Comparison of ENCODE assay signal across 16 cellular contexts in the genomic region with DNA sequence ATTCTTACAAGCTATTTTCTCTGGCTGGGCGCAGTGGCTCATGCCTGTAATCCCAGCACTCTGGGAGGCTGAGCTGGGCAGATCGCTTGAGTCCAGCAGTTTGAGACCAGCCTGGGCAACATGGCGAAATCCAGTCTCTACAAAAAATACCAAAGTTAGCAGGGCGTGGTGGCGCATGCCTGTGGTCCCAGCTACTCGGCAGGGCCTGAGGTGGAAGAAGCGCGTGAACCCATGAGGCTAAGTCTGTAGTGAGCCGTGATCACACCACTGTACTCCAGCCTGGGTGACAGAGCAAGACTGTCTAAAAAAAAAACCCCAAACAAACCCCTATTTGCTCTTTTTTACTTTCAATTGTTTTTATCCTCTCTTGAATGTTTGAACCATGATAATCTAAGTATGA. TPM values are rescaled to one million over a fixed set of nuclear protein-coding genes. Genes with fewer than 3 reads are reported as not detected.
DNase-seq lines count a peak whose midpoint lies in the region; ATAC-seq, FAIRE-seq and TF ChIP-seq lines count a peak whose summit lies in the region.
"Had no signal": no experiment of that assay in that cellular context is flagged by ENCODE, and none has a peak within 500 bp of the region (broad histone marks: within the 10 kb centered on the region; RNA-seq: fewer than 3 reads in every experiment).

No MANE protein-coding gene starts in this region.

- RAD21 ChIA-PET in HCT116 (lab: Charles Lee; ENCODE audit: low non-redundant PET in 1 of 2, low total read pairs in 2 of 2, uncharacterized antibody in 2 of 2, unreplicated experiment in 2 of 2), result no interaction called here

- H3K18ac ChIP-seq in mesendoderm (ENCODE audit: low read length), result no peak overlapping the region

- peaks cover 0 to 26% of the 10 kb centered on the region in 2 experiments; a peak in 3 of 4 replicates for H3K36me3 ChIP-seq in HCT116 (ENCODE audit: control insufficient read depth in 1 of 2, insufficient read depth in 2 of 2, low read length in 2 of 2)
- H3K36me3 ChIP-seq in astrocyte (ENCODE audit: insufficient read depth, low read length), result peaks cover 27% of the 10 kb centered on the region
- peaks cover 2% of the 10 kb centered on the region for H3K36me3 ChIP-seq in mesendoderm (ENCODE audit: control insufficient read depth, insufficient read depth, low read length)

- no CpG with 5 or more reads among the region's 9 CpGs for WGBS in mesendoderm (ENCODE audit: extremely low coverage, insufficient coverage, low lambda C conversion rate)

- no peak overlapping the region for H2BK5ac ChIP-seq in mesendoderm (ENCODE audit: low read length)

- BruUV-seq in HCT116 (replicated peaks; lab: Mats Ljungman, UMichigan), result no TSS peak

- H3K9me3 ChIP-seq in HCT116 (ENCODE audit: control insufficient read depth in 1 of 2, insufficient read depth in 1 of 2, low read depth in 1 of 2, low read length in 2 of 2) (no peaks in the 10 kb centered on the region), astrocyte (ENCODE audit: insufficient read depth, low read depth, low read length) (no peaks in the 10 kb centered on the region)
- H3K9me3 ChIP-seq: HAP-1 had no signal

- peaks cover 2% of the 10 kb centered on the region for H3K79me1 ChIP-seq in mesendoderm (ENCODE audit: low read length)

- H3K23ac ChIP-seq in mesendoderm (ENCODE audit: low read length), result no peak overlapping the region

- intact Hi-C loops in HCT116 (cut with micrococcal nuclease), result loop anchor here (5.0 kb wide), 1 partner anchor 195 kb away; no protein-coding TSS in a partner anchor

- ATAC-seq in HCT116 (peak; percentile 45; the same call in 1 of the 2 replicates), GM19397 (IDR thresholded peaks at IDR 0.05; ENCODE audit: unreplicated experiment) (no peak)
- ATAC-seq: CD8-positive, alpha-beta T cell had no signal

- H2BK120ac ChIP-seq in mesendoderm (ENCODE audit: low read depth, low read length), result no peak overlapping the region

- peak overlapping the region; percentile 59 for H3K27ac Mint-ChIP-seq in astrocyte (ENCODE audit: unreplicated experiment)
- no peak overlapping the region for H3K27ac Mint-ChIP-seq in activated T-cell treated with anti-CD3 and anti-CD28 coated beads, Interleukin-2, amount 50 U/mL, for 24 hours
- H3K27ac Mint-ChIP-seq: CD8-positive, alpha-beta T cell had no signal

- H4K8ac ChIP-seq in mesendoderm (ENCODE audit: low read depth, low read length), result no peak overlapping the region

- H2BK15ac ChIP-seq in mesendoderm (replicated peaks; ENCODE audit: low read depth), result no peak overlapping the region

- H3K27me3 ChIP-seq in HCT116 (ENCODE audit: insufficient read depth, low read length) (no peaks in the 10 kb centered on the region), astrocyte (ENCODE audit: insufficient read depth, low read length) (no peaks in the 10 kb centered on the region), mesendoderm (ENCODE audit: insufficient read depth, low read length, poor library complexity) (no peaks in the 10 kb centered on the region)

- DNase-seq in HCT116 (ENCODE audit: low read depth, low spot score) (no peak), astrocyte (ENCODE audit: low read depth) (no peak), mesendoderm (peak; percentile 36), putamen (ENCODE audit: low spot score) (no peak), frontal cortex (ENCODE audit: low spot score in 2 of 2) (no peak)
- DNase-seq in activated T-cell treated with anti-CD3 and anti-CD28 coated beads, Interleukin-2, amount 50 U/mL, for 24 hours, result no peak
- DNase-seq: CD8-positive, alpha-beta T cell; DND-41; KBM-7; NCI-H1105; NCI-H187; NCI-H446 had no signal

- H3K9ac ChIP-seq in HCT116 (ENCODE audit: low read length) (no peak overlapping the region), astrocyte (ENCODE audit: low read length) (no peak overlapping the region), mesendoderm (ENCODE audit: low read length) (no peak overlapping the region)

- CTCF ChIA-PET in HCT116 (lab: Charles Lee), result interaction anchor here (1.4 kb wide), 1 partner anchor 107 kb away, joined by 6 read pairs; no protein-coding TSS in a partner anchor

- no peak overlapping the region for H3K4ac ChIP-seq in mesendoderm (ENCODE audit: low read depth, low read length)

- H2AFZ ChIP-seq in HCT116 (ENCODE audit: low read depth, low read length, poor library complexity, severe bottlenecking) (no peak overlapping the region), astrocyte (ENCODE audit: low read depth, low read length) (no peak overlapping the region)

- H3K9me3 Mint-ChIP-seq in astrocyte (ENCODE audit: unreplicated experiment), result peaks cover 3% of the 10 kb centered on the region
- H3K9me3 Mint-ChIP-seq in activated T-cell treated with anti-CD3 and anti-CD28 coated beads, Interleukin-2, amount 50 U/mL, for 24 hours, result peaks cover 2% of the 10 kb centered on the region

- H3K4me2 ChIP-seq in HCT116 (ENCODE audit: low read length), result no peak overlapping the region
- H3K4me2 ChIP-seq in astrocyte (ENCODE audit: low read length), result no peak overlapping the region
- no peak overlapping the region for H3K4me2 ChIP-seq in mesendoderm (ENCODE audit: low read length)

- H3K9me2 ChIP-seq in HCT116 (ENCODE audit: insufficient read depth), result no peaks in the 10 kb centered on the region

- H3K4me3 Mint-ChIP-seq in astrocyte (ENCODE audit: unreplicated experiment), result no peak overlapping the region
- no peak overlapping the region for H3K4me3 Mint-ChIP-seq in activated T-cell treated with anti-CD3 and anti-CD28 coated beads, Interleukin-2, amount 50 U/mL, for 24 hours
- H3K4me3 Mint-ChIP-seq: CD8-positive, alpha-beta T cell had no signal

- H3K56ac ChIP-seq in mesendoderm (ENCODE audit: low read length), result peak overlapping the region; percentile 11

- peaks cover 17% of the 10 kb centered on the region for H3K36me3 Mint-ChIP-seq in astrocyte (ENCODE audit: low read depth, unreplicated experiment)
- peaks cover 70% of the 10 kb centered on the region for H3K36me3 Mint-ChIP-seq in activated T-cell treated with anti-CD3 and anti-CD28 coated beads, Interleukin-2, amount 50 U/mL, for 24 hours (ENCODE audit: low read depth)

- peaks cover 17% of the 10 kb centered on the region; the same call in 1 of the 2 replicates for H3K79me2 ChIP-seq in HCT116 (ENCODE audit: insufficient read depth, low read length)
- H3K79me2 ChIP-seq in astrocyte (ENCODE audit: insufficient read depth, low read length), result peaks cover 23% of the 10 kb centered on the region
- no peaks in the 10 kb centered on the region for H3K79me2 ChIP-seq in mesendoderm (ENCODE audit: control insufficient read depth, insufficient read depth, low read length)

- TF ChIP-seq POLR2A in HCT116 (IDR thresholded peaks at IDR 0.05; ENCODE audit: borderline replicate concordance, extremely low read depth, insufficient read depth, insufficient read length), result no peak

- no peaks in the 10 kb centered on the region for H3K27me3 Mint-ChIP-seq in astrocyte (ENCODE audit: low read depth, unreplicated experiment)
- no peaks in the 10 kb centered on the region for H3K27me3 Mint-ChIP-seq in activated T-cell treated with anti-CD3 and anti-CD28 coated beads, Interleukin-2, amount 50 U/mL, for 24 hours

- POLR2A ChIA-PET in HCT116 (lab: Charles Lee), result no interaction called here

- H4K20me1 ChIP-seq in HCT116 (ENCODE audit: insufficient read depth) (peaks cover 5% of the 10 kb centered on the region; the same call in 1 of the 2 replicates), astrocyte (ENCODE audit: insufficient read depth, low read length) (peaks cover 23% of the 10 kb centered on the region)

- no peak overlapping the region for H2AK5ac ChIP-seq in mesendoderm (ENCODE audit: low read length)

- H3K4me1 ChIP-seq in HCT116 (ENCODE audit: control insufficient read depth in 1 of 2, insufficient read depth in 2 of 2, low read length in 2 of 2) (peaks cover 4 to 17% of the 10 kb centered on the region in 2 experiments; a peak in 3 of 4 replicates), astrocyte (ENCODE audit: insufficient read depth, low read length) (no peaks in the 10 kb centered on the region), mesendoderm (ENCODE audit: control insufficient read depth, low read depth, low read length) (peaks cover 5% of the 10 kb centered on the region)

- H3K4me1 Mint-ChIP-seq in astrocyte (ENCODE audit: low read depth, unreplicated experiment), result peaks cover 16% of the 10 kb centered on the region
- H3K4me1 Mint-ChIP-seq in activated T-cell treated with anti-CD3 and anti-CD28 coated beads, Interleukin-2, amount 50 U/mL, for 24 hours (ENCODE audit: low read depth), result no peaks in the 10 kb centered on the region

- TF ChIP-seq RAD21 in HCT116 (IDR thresholded peaks at IDR 0.05; ENCODE audit: low read depth), result no peak

- no peak overlapping the region for H4K5ac ChIP-seq in mesendoderm (ENCODE audit: low read length)

- TF ChIP-seq CTCF in HCT116 (IDR thresholded peaks at IDR 0.05 in 2 of 3, conservative IDR thresholded peaks at IDR 0.05 in 1 of 3; ENCODE audit: borderline replicate concordance in 1 of 3, insufficient read depth in 1 of 3, low read depth in 2 of 3, low read length in 2 of 3) (no peak), astrocyte (IDR thresholded peaks at IDR 0.05; ENCODE audit: insufficient read depth, low read depth, low read length) (no peak)

- H3K27ac ChIP-seq in HCT116 (ENCODE audit: low read depth, low read length) (no peak overlapping the region), astrocyte (ENCODE audit: low read depth, low read length) (no peak overlapping the region), mesendoderm (ENCODE audit: low read depth, low read length) (no peak overlapping the region)
- H3K27ac ChIP-seq: SK-N-MC had no signal

- FAIRE-seq in astrocyte (lab: Jason Lieb, UNC) (no peak), frontal cortex (lab: Jason Lieb, UNC) (no peak)
- FAIRE-seq: D721Med had no signal

- no peak overlapping the region for H3K4me3 ChIP-seq in HCT116 (replicated peaks in 1 of 2; ENCODE audit: low read depth in 1 of 2, low read length in 2 of 2)
- no peak overlapping the region for H3K4me3 ChIP-seq in astrocyte (ENCODE audit: insufficient read depth, low read depth, low read length)
- H3K4me3 ChIP-seq in mesendoderm (ENCODE audit: low read length), result no peak overlapping the region
- H3K4me3 ChIP-seq: HAP-1, SK-N-MC had no signal

TF ChIP-seq in HCT116, 20 proteins besides CTCF, POLR2A, EP300 and RAD21:
- TF ChIP-seq FOSL1 (IDR thresholded peaks at IDR 0.05; ENCODE audit: low read depth), result no peak

RNA-seq across cellular contexts. Expression of a gene that starts 37.0 kb away (rescaled TPM):
- total RNA-seq in HCT116 (2021; ENCODE audit: unreplicated experiment) (66.7 TPM), astrocyte (131 and 132 TPM in 2 replicates), frontal cortex (152 TPM)
- 35.7 and 39.8 TPM in 2 replicates for polyA plus RNA-seq in HCT116 (2012)
- polyA plus RNA-seq in mesendoderm (2013, experiment 1 of 2), result 83.0 TPM
- polyA plus RNA-seq in mesendoderm (2013, experiment 2 of 2), result 85.7 TPM
